ENCODE assay signal across 8 cellular contexts in the genomic region with DNA sequence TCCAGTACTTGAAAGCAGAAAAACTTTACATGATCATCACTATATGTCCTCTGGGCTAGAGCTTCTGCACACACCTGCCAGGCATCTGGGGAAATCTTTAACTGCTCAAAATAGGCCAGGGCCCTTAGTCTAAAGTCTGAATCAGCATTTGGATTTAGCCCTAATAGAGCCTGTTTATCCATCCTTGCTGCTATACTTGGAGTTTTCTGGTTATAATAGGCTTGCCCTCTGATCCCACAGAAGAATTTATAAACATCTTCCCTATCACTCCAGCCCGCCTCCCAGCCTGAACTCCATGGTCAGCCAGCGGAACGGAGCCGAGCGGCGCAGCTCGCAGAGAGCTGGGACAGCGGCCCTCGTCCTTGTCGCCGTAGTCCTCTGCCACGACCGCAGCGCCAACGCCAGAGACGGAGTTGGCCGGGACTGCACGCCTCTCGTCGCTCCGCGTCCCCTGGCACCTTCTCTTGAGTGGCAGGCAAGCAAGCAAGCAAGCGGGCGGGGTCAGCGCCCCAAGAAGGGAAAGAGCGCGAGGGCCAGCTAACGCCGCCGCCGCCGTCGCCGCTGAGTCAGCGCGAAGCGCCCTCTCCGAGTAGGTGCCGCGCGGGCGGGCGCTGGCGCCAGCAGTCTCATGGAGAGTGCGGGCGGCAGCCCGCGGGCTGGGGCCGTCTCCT. TPM values are rescaled to one million over a fixed set of nuclear protein-coding genes. Genes with fewer than 3 reads are reported as not detected.
DNase-seq lines count a peak whose midpoint lies in the region; ATAC-seq and TF ChIP-seq lines count a peak whose summit lies in the region.

No MANE protein-coding gene starts in this region.

- peaks cover 3% of the 10 kb centered on the region for H3K9me3 Mint-ChIP-seq in activated CD4-positive, alpha-beta T cell treated with anti-CD3 and anti-CD28 coated beads, Interleukin-2, amount 10 ng/mL, durations not matched to agents 7 days and 5 days

- no peak overlapping the region for H3K27ac Mint-ChIP-seq in activated CD4-positive, alpha-beta T cell treated with anti-CD3 and anti-CD28 coated beads, Interleukin-2, amount 10 ng/mL, durations not matched to agents 7 days and 5 days

- intact Hi-C loops in dorsolateral prefrontal cortex (cut with DNase I) (no loop called here), right lobe of liver (cut with DNase I) (no loop called here)

- peaks cover 8% of the 10 kb centered on the region for H3K4me1 Mint-ChIP-seq in activated CD4-positive, alpha-beta T cell treated with anti-CD3 and anti-CD28 coated beads, Interleukin-2, amount 10 ng/mL, durations not matched to agents 7 days and 5 days

- H3K4me3 Mint-ChIP-seq in activated CD4-positive, alpha-beta T cell treated with anti-CD3 and anti-CD28 coated beads, Interleukin-2, amount 10 ng/mL, durations not matched to agents 7 days and 5 days = peak overlapping the region; percentile 64

- WGBS in right lobe of liver (ENCODE audit: insufficient coverage, low coverage, low lambda C conversion rate, missing lambda C conversion rate) = 3% methylated on average over 18 of the region's 49 CpGs

- H3K27me3 ChIP-seq in dorsolateral prefrontal cortex (no peaks in the 10 kb centered on the region), right lobe of liver (no peaks in the 10 kb centered on the region)

- CTCF ChIA-PET in activated CD4-positive, alpha-beta T cell treated with anti-CD3 and anti-CD28 coated beads, Interleukin-2, amount 10 ng/mL, durations not matched to agents 7 days and 5 days (lab: Charles Lee) = interaction anchor here (0.6 kb wide), 1 partner anchor 135 kb away, joined by 3 read pairs; no protein-coding TSS in a partner anchor

- H3K4me1 ChIP-seq in right lobe of liver = no peaks in the 10 kb centered on the region

- peak; percentile 96 to 99 (median 98) for ATAC-seq in right lobe of liver
- ATAC-seq in GM18520 (IDR thresholded peaks at IDR 0.05; ENCODE audit: unreplicated experiment) = no peak
- ATAC-seq in HG03159 (IDR thresholded peaks at IDR 0.05; ENCODE audit: unreplicated experiment) = no peak

- H3K27ac ChIP-seq in dorsolateral prefrontal cortex (peak overlapping the region in 38 of 59 donors; percentile 1 to 74 (median 54)), right lobe of liver (peak overlapping the region in 2 of 3 donors; percentile 10 to 43)

- DNase-seq in GM04504 (ENCODE audit: low read depth) = peak; percentile 39
- DNase-seq in NCI-H2107 (lab: John Stamatoyannopoulos, UW) = peak; percentile 45
- DNase-seq in activated CD4-positive, alpha-beta T cell treated with anti-CD3 and anti-CD28 coated beads, Interleukin-2, amount 10 ng/mL, durations not matched to agents 7 days and 5 days = peak; percentile 35
- peak; percentile 47 to 83 (median 59) for DNase-seq in dorsolateral prefrontal cortex
- peak; percentile 81 to 88 (median 84) for DNase-seq in right lobe of liver
- peak; percentile 48 to 55 for DNase-seq in stimulated activated CD4-positive, alpha-beta T cell treated with anti-CD3 and anti-CD28 coated beads, Interleukin-2, amount 100 ng/mL, for 48 hours

- no peaks in the 10 kb centered on the region for H3K36me3 ChIP-seq in right lobe of liver

- H3K4me3 ChIP-seq in dorsolateral prefrontal cortex = peak overlapping the region; percentile 32 to 71 (median 61)
- peak overlapping the region; percentile 43 to 50 (median 50) for H3K4me3 ChIP-seq in right lobe of liver

- no peak for TF ChIP-seq POLR2A in right lobe of liver (IDR thresholded peaks at IDR 0.05)

- H3K36me3 Mint-ChIP-seq in activated CD4-positive, alpha-beta T cell treated with anti-CD3 and anti-CD28 coated beads, Interleukin-2, amount 10 ng/mL, durations not matched to agents 7 days and 5 days (ENCODE audit: low read depth) = peaks cover 3% of the 10 kb centered on the region

- H3K9me3 ChIP-seq in right lobe of liver = no peaks in the 10 kb centered on the region

- TF ChIP-seq CTCF in dorsolateral prefrontal cortex (IDR thresholded peaks at IDR 0.05 in 54 of 56, conservative IDR thresholded peaks at IDR 0.05 in 2 of 56; ENCODE audit: low read depth in 1 of 56, partially characterized antibody in 56 of 56) (peak in 19 of 56 donors; percentile 8 to 49 (median 19)), right lobe of liver (IDR thresholded peaks at IDR 0.05) (no peak)

- H3K27me3 Mint-ChIP-seq in activated CD4-positive, alpha-beta T cell treated with anti-CD3 and anti-CD28 coated beads, Interleukin-2, amount 10 ng/mL, durations not matched to agents 7 days and 5 days = peaks cover 25% of the 10 kb centered on the region

- POLR2A ChIA-PET in activated CD4-positive, alpha-beta T cell treated with anti-CD3 and anti-CD28 coated beads, Interleukin-2, amount 10 ng/mL, durations not matched to agents 7 days and 5 days (lab: Charles Lee) = no interaction called here

RNA-seq across cellular contexts. Expression of gene ASIP, which starts 25.4 kb away (rescaled TPM):
- total RNA-seq in activated CD4-positive, alpha-beta T cell treated with anti-CD3 and anti-CD28 coated beads, Interleukin-2, amount 10 ng/mL, durations not matched to agents 7 days and 5 days = not detected
- total RNA-seq in dorsolateral prefrontal cortex = 1 to 10 TPM in 1 of 120 experiments, under 1 TPM in 1, not detected in 118; 0.95 to 1.3 TPM
- total RNA-seq in right lobe of liver = under 1 TPM in 1 of 6 experiments, not detected in 5; 0.42 TPM

Comparison
In these comparisons a context has a peak if more than half of its experiments do, and no peak if none do; other contexts are left out.
1. ATAC-seq: peak in right lobe of liver (4 of 4); none in GM18520 (single experiment) and HG03159 (single experiment).
2. Peak in every context shown above with its lines, with median percentiles within 50 percentile points of each other: DNase-seq.